Comparison of ENCODE assay signal across 8 cellular contexts in the genomic region with DNA sequence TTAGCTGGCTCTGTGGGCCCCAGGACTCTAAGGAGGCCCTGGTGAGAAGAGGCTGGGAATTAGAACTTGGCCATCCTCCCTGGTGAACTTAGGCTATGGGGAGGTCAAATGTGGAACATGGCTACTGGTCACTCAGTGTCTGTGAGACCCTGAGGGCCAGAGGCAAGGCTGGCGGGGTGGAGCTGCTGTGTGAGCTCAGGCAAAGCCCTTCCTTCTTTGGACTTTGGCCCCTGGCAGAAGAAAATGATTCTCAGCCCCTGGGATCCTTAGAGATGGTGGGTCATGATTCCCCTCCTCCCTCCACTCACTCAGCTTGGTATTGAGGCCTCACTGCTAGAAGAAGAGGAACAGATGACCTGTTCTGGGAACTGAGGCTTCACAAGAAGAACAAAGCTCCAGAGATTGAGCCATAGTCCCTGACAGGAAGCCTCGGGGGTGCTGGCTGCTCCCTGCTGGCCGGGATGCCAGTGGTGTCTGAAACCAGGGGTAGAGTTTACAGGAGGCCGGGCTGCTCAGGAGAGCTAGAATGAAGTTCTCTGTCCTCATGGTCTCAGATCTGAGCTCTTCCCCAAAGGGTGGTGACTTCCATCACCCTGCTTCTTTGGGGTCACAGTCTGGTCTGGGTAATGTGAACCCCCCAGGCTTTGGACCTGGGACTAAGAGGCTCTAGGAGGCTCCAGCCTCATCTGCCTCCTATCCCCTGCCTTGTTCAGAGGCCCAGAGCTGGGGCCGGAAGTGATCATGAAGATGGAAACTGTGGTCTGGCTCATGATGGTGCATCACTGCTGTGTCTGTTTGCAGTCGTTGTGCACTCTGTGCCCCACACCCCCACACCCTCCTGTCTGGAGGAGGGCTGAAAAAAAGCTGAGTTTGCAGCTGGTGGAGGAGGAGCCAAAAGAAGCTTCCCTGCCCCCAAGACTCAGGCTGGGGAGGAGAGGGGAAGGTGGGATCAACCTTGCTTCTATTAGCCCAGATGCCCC. TPM values are rescaled to one million over a fixed set of nuclear protein-coding genes. Genes with fewer than 3 reads are reported as not detected.
A peak's percentile ranks its signal among the peaks of the same experiment; 100 is the strongest.
DNase-seq lines count a peak whose midpoint lies in the region; ATAC-seq and TF ChIP-seq lines count a peak whose summit lies in the region.

No MANE protein-coding gene starts in this region.

- H4K20me1 ChIP-seq in BLaER1 treated with 17β-estradiol and CSF1 and Interleukin-3, amounts not matched to agents 10 nM and 100 nM: peaks cover 0 to 4% (median 0%) of the 10 kb centered on the region in 11 experiments; a peak in 3 of 22 replicates
- H4K20me1 ChIP-seq in Loucy (ENCODE audit: insufficient read depth, low read length, poor library complexity, severe bottlenecking): no peaks in the 10 kb centered on the region

- no peak for TF ChIP-seq EP300 in suprapubic skin (IDR thresholded peaks at IDR 0.05)

- no peaks in the 10 kb centered on the region for H3K27me3 Mint-ChIP-seq in neural crest cell (ENCODE audit: low read depth)

- H3K4me1 ChIP-seq in BLaER1 treated with 17β-estradiol and CSF1 and Interleukin-3, amounts not matched to agents 10 nM and 100 nM: peaks cover 83 to 100% (median 96%) of the 10 kb centered on the region in 10 experiments
- H3K4me1 ChIP-seq in Loucy (ENCODE audit: insufficient read depth, low read length, poor library complexity, severe bottlenecking) (peaks cover 28% of the 10 kb centered on the region), suprapubic skin (peaks cover 82% of the 10 kb centered on the region)

- H3K4me1 Mint-ChIP-seq in neural crest cell: peaks cover 48% of the 10 kb centered on the region

- peak overlapping the region; percentile 83 to 96 (median 90) for H3K9ac ChIP-seq in BLaER1 treated with 17β-estradiol and CSF1 and Interleukin-3, amounts not matched to agents 10 nM and 100 nM
- H3K9ac ChIP-seq in Loucy (ENCODE audit: low read depth, low read length, poor library complexity, severe bottlenecking): peak overlapping the region; percentile 60

- peak overlapping the region; percentile 90 to 99 (median 92) for H3K4me2 ChIP-seq in BLaER1 treated with 17β-estradiol and CSF1 and Interleukin-3, amounts not matched to agents 10 nM and 100 nM
- H3K4me2 ChIP-seq in Loucy (ENCODE audit: low read depth, low read length, poor library complexity, severe bottlenecking): peak overlapping the region; percentile 24

- peaks cover 6% of the 10 kb centered on the region for H3K36me3 Mint-ChIP-seq in neural crest cell (ENCODE audit: low read depth)

- H3F3A ChIP-seq in Loucy (ENCODE audit: low read depth): no peaks in the 10 kb centered on the region

- ATAC-seq in GM21576 (IDR thresholded peaks at IDR 0.05; ENCODE audit: unreplicated experiment): peak; percentile 40

- no peaks in the 10 kb centered on the region for H3K9me2 ChIP-seq in Loucy (replicated peaks; ENCODE audit: low read depth, low read length)

- peak overlapping the region; percentile 73 for H3K4me3 Mint-ChIP-seq in neural crest cell

- peaks cover 25 to 29% (median 27%) of the 10 kb centered on the region in 11 experiments for H3K36me3 ChIP-seq in BLaER1 treated with 17β-estradiol and CSF1 and Interleukin-3, amounts not matched to agents 10 nM and 100 nM
- H3K36me3 ChIP-seq in Loucy (ENCODE audit: insufficient read depth, low read length) (no peaks in the 10 kb centered on the region), suprapubic skin (peaks cover 23% of the 10 kb centered on the region)

- H3K27ac Mint-ChIP-seq in neural crest cell (ENCODE audit: unreplicated experiment): peak overlapping the region; percentile 100

- H3K79me2 ChIP-seq in Loucy (ENCODE audit: insufficient read depth, low read length): no peaks in the 10 kb centered on the region

- no peaks in the 10 kb centered on the region for H3K9me3 Mint-ChIP-seq in neural crest cell

- peak; percentile 90 for DNase-seq in activated CD8-positive, alpha-beta memory T cell treated with anti-CD3 and anti-CD28 coated beads for 24 hours
- DNase-seq in epidermal melanocyte (ENCODE audit: insufficient read length, low spot score) (peak; percentile 32), neural crest cell (ENCODE audit: low read depth, low spot score) (no peak), suprapubic skin (ENCODE audit: low spot score in 2 of 2) (peak; percentile 83 to 85), cerebellar cortex (ENCODE audit: low spot score) (no peak)

- no peaks in the 10 kb centered on the region for H3K9me3 ChIP-seq in BLaER1 treated with 17β-estradiol and CSF1 and Interleukin-3, amounts not matched to agents 10 nM and 100 nM (replicated peaks in 1 of 11)
- H3K9me3 ChIP-seq in Loucy (ENCODE audit: insufficient read depth, low read depth, low read length) (no peaks in the 10 kb centered on the region), suprapubic skin (no peaks in the 10 kb centered on the region)

- H3K27me3 ChIP-seq in BLaER1 treated with 17β-estradiol and CSF1 and Interleukin-3, amounts not matched to agents 10 nM and 100 nM: no peaks in the 10 kb centered on the region
- H3K27me3 ChIP-seq in Loucy (ENCODE audit: insufficient read depth, low read length, poor library complexity, severe bottlenecking): no peaks in the 10 kb centered on the region
- no peaks in the 10 kb centered on the region for H3K27me3 ChIP-seq in suprapubic skin

- no peak for TF ChIP-seq POLR2A in suprapubic skin (IDR thresholded peaks at IDR 0.05)

- H3K27ac ChIP-seq in BLaER1 treated with 17β-estradiol and CSF1 and Interleukin-3, amounts not matched to agents 10 nM and 100 nM: peak overlapping the region; percentile 98 to 100 (median 99)
- H3K27ac ChIP-seq in suprapubic skin: peak overlapping the region; percentile 94

- TF ChIP-seq CTCF in Loucy (conservative IDR thresholded peaks at IDR 0.05; ENCODE audit: low read length): no peak
- TF ChIP-seq CTCF in neural crest cell (conservative IDR thresholded peaks at IDR 0.05): no peak
- no peak for TF ChIP-seq CTCF in suprapubic skin (IDR thresholded peaks at IDR 0.05)

- peak overlapping the region in 8 of 10 experiments; percentile 11 to 57 (median 33); a peak in 12 of 20 replicates for H3K4me3 ChIP-seq in BLaER1 treated with 17β-estradiol and CSF1 and Interleukin-3, amounts not matched to agents 10 nM and 100 nM
- H3K4me3 ChIP-seq in Loucy (ENCODE audit: low read length, poor library complexity, severe bottlenecking) (no peak overlapping the region), suprapubic skin (peak overlapping the region; percentile 33)

- WGBS in suprapubic skin: 43% methylated on average over 6 of the region's 6 CpGs

- H2AFZ ChIP-seq in Loucy (ENCODE audit: low read length): no peak overlapping the region

RNA-seq across cellular contexts. Expression of a gene that starts 0.9 kb away (rescaled TPM):
- total RNA-seq in neural crest cell: 5.5 and 6.5 TPM in 2 replicates
- total RNA-seq in suprapubic skin: 1 to 10 TPM; 1.2 to 7.3 (median 4.4) TPM

RNA-seq across cellular contexts. Expression of a gene that starts 2.1 kb away (rescaled TPM):
- total RNA-seq in neural crest cell: not detected in 2 replicates
- not detected for total RNA-seq in suprapubic skin

RNA-seq across cellular contexts. Expression of a gene that starts 9.1 kb away (rescaled TPM):
- total RNA-seq in neural crest cell (15.3 and 15.7 TPM in 2 replicates), suprapubic skin (100 to 1,000 TPM in 2 of 4 donors, 10 to 100 TPM in 2; 63.7 to 135 (median 91.1) TPM)

RNA-seq across cellular contexts. Expression of a gene that starts 21.3 kb away (rescaled TPM):
- total RNA-seq in neural crest cell: 0.14 and 0.23 TPM in 2 replicates
- under 1 TPM in 3 of 4 donors, not detected in 1; 0.30 to 0.72 (median 0.30) TPM for total RNA-seq in suprapubic skin

RNA-seq across cellular contexts. Expression of a gene that starts 33.8 kb away (rescaled TPM):
- total RNA-seq in neural crest cell (1.4 and 2.0 TPM in 2 replicates), suprapubic skin (1 to 10 TPM; 1.2 to 2.4 (median 1.5) TPM)

Comparison
In these comparisons a context has a peak if more than half of its experiments do, and no peak if none do; other contexts are left out.
1. DNase-seq: peak in activated CD8-positive, alpha-beta memory T cell treated with anti-CD3 and anti-CD28 coated beads for 24 hours (single experiment), epidermal melanocyte (single experiment) and suprapubic skin (2 of 2); none in neural crest cell (single experiment) and cerebellar cortex (single experiment).